In the genomic region with DNA sequence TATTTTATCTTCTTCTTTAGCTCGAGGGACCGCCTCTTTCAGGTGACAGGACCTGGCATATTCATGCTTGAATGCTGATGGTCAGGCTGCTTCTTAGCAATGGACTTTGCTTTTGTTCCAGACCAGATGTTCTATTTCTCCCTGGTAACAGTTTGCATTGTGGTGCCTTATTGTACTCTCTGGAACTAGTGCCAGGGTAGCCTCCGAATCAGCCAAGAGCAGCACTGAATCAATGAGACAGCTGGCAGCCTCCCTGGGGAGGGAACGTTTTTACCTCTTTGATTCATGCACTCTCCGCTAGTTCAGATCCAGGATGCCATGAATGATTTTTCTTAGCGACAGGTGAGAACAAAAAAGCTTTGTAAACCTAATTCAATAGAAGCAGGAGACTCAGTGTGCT, we compare ENCODE assay signal across 15 cellular contexts. TPM values are rescaled to one million over a fixed set of nuclear protein-coding genes. Genes with fewer than 3 reads are reported as not detected.
DNase-seq lines count a peak whose midpoint lies in the region; ATAC-seq and TF ChIP-seq lines count a peak whose summit lies in the region.
"Had no signal": no experiment of that assay in that cellular context is flagged by ENCODE, and none has a peak within 500 bp of the region (broad histone marks: within the 10 kb centered on the region; RNA-seq: fewer than 3 reads in every experiment).

No MANE protein-coding gene starts in this region.

- ATAC-seq in body of pancreas (peak; percentile 15), GM19452 (IDR thresholded peaks at IDR 0.05; ENCODE audit: unreplicated experiment) (no peak)
- ATAC-seq: GM12878, T-helper 17 cell had no signal

- H3K36me3 ChIP-seq in H7 (replicated peaks; ENCODE audit: control insufficient read depth, insufficient read depth, low read length) (no peaks in the 10 kb centered on the region), body of pancreas (replicated peaks in 1 of 2; ENCODE audit: insufficient read depth in 1 of 2, low read depth in 2 of 2) (no peaks in the 10 kb centered on the region)
- H3K36me3 ChIP-seq: vagina had no signal

- H3K4me3 ChIP-seq in H7 (ENCODE audit: insufficient read depth, low read depth, low read length) = no peak overlapping the region
- no peak overlapping the region for H3K4me3 ChIP-seq in body of pancreas
- H3K4me3 ChIP-seq: GM12878, vagina had no signal

- peak; percentile 14 for DNase-seq in H7
- DNase-seq in NCI-H2081 treated with DMSO at 0.1 percent for 48 hours (lab: John Stamatoyannopoulos, UW) = peak; percentile 98
- peak; percentile 12 to 50 (median 43) for DNase-seq in body of pancreas
- DNase-seq in occipital lobe (lab: John Stamatoyannopoulos, UW) = peak; percentile 40
- no peak for DNase-seq in ACHN
- DNase-seq in dedifferentiated amniotic fluid mesenchymal stem cell (ENCODE audit: extremely low spot score) = no peak
- no peak for DNase-seq in 8988T
- DNase-seq: activated CD4-positive, alpha-beta T cell treated with anti-CD3 and anti-CD28 coated beads for 48 hours; stimulated activated CD4-positive, alpha-beta T cell treated with anti-CD3 and anti-CD28 coated beads, Interleukin-2, amount 100 ng/mL, for 24 hours; T-helper 17 cell had no signal

- WGBS in body of pancreas, 2 donors = 14 to 26% methylated on average over 6 of the region's 6 CpGs

- no peaks in the 10 kb centered on the region for H3K4me1 ChIP-seq in body of pancreas
- H3K4me1 ChIP-seq: vagina had no signal

- in situ Hi-C loops in ACHN (cut with HindIII; ENCODE audit: low pct_ligation_motif_present, low pct_unique_long_range_greater_than_20kb, low sequenced_read_pairs) = no loop called here

- intact Hi-C loops in body of pancreas (cut with DNase I) = no loop called here

- H3K27ac ChIP-seq in body of pancreas = no peak overlapping the region
- H3K27ac ChIP-seq: vagina had no signal

- no peak for TF ChIP-seq POLR2A in body of pancreas (IDR thresholded peaks at IDR 0.05)

- no peaks in the 10 kb centered on the region for H3K9me3 ChIP-seq in body of pancreas
- H3K9me3 ChIP-seq: vagina had no signal

- H3K27me3 ChIP-seq in H7 (ENCODE audit: control insufficient read depth, insufficient read depth, low read length) (no peaks in the 10 kb centered on the region), body of pancreas (no peaks in the 10 kb centered on the region)
- H3K27me3 ChIP-seq: vagina had no signal

- no peak for TF ChIP-seq CTCF in body of pancreas (IDR thresholded peaks at IDR 0.05)

RNA-seq across cellular contexts. Expression of gene NXPH1, which starts 54.1 kb away (rescaled TPM):
- 0.10 and 0.37 TPM in 2 replicates for total RNA-seq in H7 (2014; rRNA removed; shearing (Covaris generic))
- total RNA-seq in body of pancreas (not detected), occipital lobe (47.4 TPM)
- total RNA-seq: B cell, Daoy, GM12878, T-helper 17 cell had no signal

Comparison
In these comparisons a context has a peak if more than half of its experiments do, and no peak if none do; other contexts are left out.
1. DNase-seq: peak in H7 (single experiment), NCI-H2081 treated with DMSO at 0.1 percent for 48 hours (single experiment), body of pancreas (4 of 4) and occipital lobe (single experiment); none in ACHN (single experiment), dedifferentiated amniotic fluid mesenchymal stem cell (single experiment) and 8988T (single experiment).
2. RNA of gene NXPH1, which starts 54.1 kb away (total RNA-seq): 47.4 TPM in occipital lobe (single experiment); 0.10 to 0.37 TPM in H7 and not detected in body of pancreas; every median in the first group is over 10 times any median in the second.